In genomic region chr9:132210472-132211145, GRCh38 we compare ENCODE assay signal across 14 cellular contexts. TPM values are rescaled to one million over a fixed set of nuclear protein-coding genes. Genes with fewer than 3 reads are reported as not detected.
DNase-seq lines count a peak whose midpoint lies in the region; ATAC-seq and TF ChIP-seq lines count a peak whose summit lies in the region.
"Had no signal": no experiment of that assay in that cellular context is flagged by ENCODE, and none has a peak within 500 bp of the region (broad histone marks: within the 10 kb centered on the region; RNA-seq: fewer than 3 reads in every experiment).

No MANE protein-coding gene starts in this region.

- H3K79me2 ChIP-seq in Karpas-422 (ENCODE audit: low read length): no peaks in the 10 kb centered on the region

- no peak overlapping the region for H3K4me3 Mint-ChIP-seq in activated naive CD4-positive, alpha-beta T cell treated with anti-CD3 and anti-CD28 coated beads for 36 hours
- H3K4me3 Mint-ChIP-seq: B cell had no signal

- no peak for TF ChIP-seq CTCF in GM20000 (IDR thresholded peaks at IDR 0.05; ENCODE audit: extremely low read depth, missing control alignments)

- H3K27ac ChIP-seq in epithelial cell of prostate: no peak overlapping the region
- H3K27ac ChIP-seq in Karpas-422 (ENCODE audit: low read length): no peak overlapping the region
- H3K27ac ChIP-seq: lower lobe of right lung, WERI-Rb-1 had no signal

- intact Hi-C loops in activated naive CD4-positive, alpha-beta T cell treated with anti-CD3 and anti-CD28 coated beads for 36 hours (cut with micrococcal nuclease): no loop called here

- no peaks in the 10 kb centered on the region for H3K4me1 ChIP-seq in Karpas-422 (ENCODE audit: low read length)

- no peaks in the 10 kb centered on the region for H3K36me3 Mint-ChIP-seq in activated naive CD4-positive, alpha-beta T cell treated with anti-CD3 and anti-CD28 coated beads, Interleukin-2, amount 50 U/mL, for 72 hours
- H3K36me3 Mint-ChIP-seq in activated naive CD4-positive, alpha-beta T cell treated with anti-CD3 and anti-CD28 coated beads for 36 hours (ENCODE audit: low read depth): no peaks in the 10 kb centered on the region

- H3K27ac Mint-ChIP-seq in activated naive CD4-positive, alpha-beta T cell treated with anti-CD3 and anti-CD28 coated beads, Interleukin-2, amount 50 U/mL, for 72 hours: no peak overlapping the region
- H3K27ac Mint-ChIP-seq in activated naive CD4-positive, alpha-beta T cell treated with anti-CD3 and anti-CD28 coated beads for 36 hours: no peak overlapping the region
- H3K27ac Mint-ChIP-seq: B cell had no signal

- H3K9me3 Mint-ChIP-seq in activated naive CD4-positive, alpha-beta T cell treated with anti-CD3 and anti-CD28 coated beads, Interleukin-2, amount 50 U/mL, for 72 hours: no peaks in the 10 kb centered on the region
- no peaks in the 10 kb centered on the region for H3K9me3 Mint-ChIP-seq in activated naive CD4-positive, alpha-beta T cell treated with anti-CD3 and anti-CD28 coated beads for 36 hours

- no peaks in the 10 kb centered on the region for H3K9me2 ChIP-seq in Karpas-422 (replicated peaks; ENCODE audit: insufficient read depth, low read length)

- no peaks in the 10 kb centered on the region for H3K27me3 ChIP-seq in Karpas-422 (ENCODE audit: low read length)

- no peaks in the 10 kb centered on the region for H3K36me3 ChIP-seq in Karpas-422 (ENCODE audit: insufficient read depth, low read length)
- H3K36me3 ChIP-seq: lower lobe of right lung had no signal

- H2AFZ ChIP-seq in Karpas-422 (ENCODE audit: low read length): no peak overlapping the region

- DNase-seq in activated naive CD4-positive, alpha-beta T cell treated with anti-CD3 and anti-CD28 coated beads, Interleukin-2, amount 50 U/mL, for 72 hours (ENCODE audit: low spot score in 2 of 2): no peak
- no peak for DNase-seq in activated naive CD4-positive, alpha-beta T cell treated with anti-CD3 and anti-CD28 coated beads for 36 hours
- DNase-seq in NCI-H226 (peak; percentile 23), epithelial cell of prostate (ENCODE audit: low read depth, low spot score) (peak; percentile 83), Karpas-422 (no peak), GM20000 (ENCODE audit: low spot score) (no peak)
- DNase-seq in stimulated activated CD8-positive, alpha-beta memory T cell treated with anti-CD3 and anti-CD28 coated beads, Interleukin-4, amount 100 ng/mL, for 48 hours: peak; percentile 37
- DNase-seq: activated effector memory CD4-positive, alpha-beta T cell treated with Interleukin-2 at 50 U/mL for 16 hours; caudate nucleus; hypothalamus; lower lobe of right lung; WERI-Rb-1 had no signal

- no peak overlapping the region for H3K9ac ChIP-seq in Karpas-422 (ENCODE audit: low read length)

- no peaks in the 10 kb centered on the region for H3K4me1 Mint-ChIP-seq in activated naive CD4-positive, alpha-beta T cell treated with anti-CD3 and anti-CD28 coated beads for 36 hours (ENCODE audit: low read depth)
- H3K4me1 Mint-ChIP-seq: B cell had no signal

- CTCF ChIA-PET in activated naive CD4-positive, alpha-beta T cell treated with anti-CD3 and anti-CD28 coated beads for 36 hours (lab: Charles Lee): no interaction called here

- H4K20me1 ChIP-seq in Karpas-422 (ENCODE audit: insufficient read depth, low read depth, low read length): no peaks in the 10 kb centered on the region

- no peaks in the 10 kb centered on the region for H3K9me3 ChIP-seq in Karpas-422 (ENCODE audit: low read length)
- H3K9me3 ChIP-seq: lower lobe of right lung had no signal

- no peak overlapping the region for H3K4me2 ChIP-seq in Karpas-422 (ENCODE audit: low read depth, low read length, poor library complexity, severe bottlenecking)

- no peak overlapping the region for H3K4me3 ChIP-seq in Karpas-422 (ENCODE audit: low read length)
- H3K4me3 ChIP-seq: lower lobe of right lung had no signal

- peaks cover 5% of the 10 kb centered on the region for H3K27me3 Mint-ChIP-seq in activated naive CD4-positive, alpha-beta T cell treated with anti-CD3 and anti-CD28 coated beads for 36 hours (ENCODE audit: low read depth)

- ATAC-seq in activated naive CD4-positive, alpha-beta T cell treated with anti-CD3 and anti-CD28 coated beads, Interleukin-2, amount 50 U/mL, for 72 hours: peak; percentile 28 to 58
- no peak for ATAC-seq in HG03139 (IDR thresholded peaks at IDR 0.05; ENCODE audit: unreplicated experiment)
- ATAC-seq: lower lobe of right lung had no signal

RNA-seq across cellular contexts. Expression of gene NTNG2, which starts 48.8 kb away (rescaled TPM):
- total RNA-seq in activated naive CD4-positive, alpha-beta T cell treated with anti-CD3 and anti-CD28 coated beads, Interleukin-2, amount 50 U/mL, for 72 hours: 1 to 10 TPM; 2.2 to 2.4 TPM
- under 1 TPM; 0.52 to 0.76 TPM for total RNA-seq in activated naive CD4-positive, alpha-beta T cell treated with anti-CD3 and anti-CD28 coated beads for 36 hours
- total RNA-seq in Karpas-422 (2014; rRNA removed; shearing (Covaris generic); ENCODE audit: low replicate concordance): 0.40 and 2.5 TPM in 2 replicates

Comparison
In these comparisons a context has a peak if more than half of its experiments do, and no peak if none do; other contexts are left out.
1. DNase-seq: peak in NCI-H226 (single experiment), epithelial cell of prostate (single experiment) and stimulated activated CD8-positive, alpha-beta memory T cell treated with anti-CD3 and anti-CD28 coated beads, Interleukin-4, amount 100 ng/mL, for 48 hours (single experiment); none in activated naive CD4-positive, alpha-beta T cell treated with anti-CD3 and anti-CD28 coated beads, Interleukin-2, amount 50 U/mL, for 72 hours (0 of 2), activated naive CD4-positive, alpha-beta T cell treated with anti-CD3 and anti-CD28 coated beads for 36 hours (single experiment), Karpas-422 (single experiment) and GM20000 (single experiment).